Comparison of ENCODE assay signal across 9 cellular contexts in the genomic region with DNA sequence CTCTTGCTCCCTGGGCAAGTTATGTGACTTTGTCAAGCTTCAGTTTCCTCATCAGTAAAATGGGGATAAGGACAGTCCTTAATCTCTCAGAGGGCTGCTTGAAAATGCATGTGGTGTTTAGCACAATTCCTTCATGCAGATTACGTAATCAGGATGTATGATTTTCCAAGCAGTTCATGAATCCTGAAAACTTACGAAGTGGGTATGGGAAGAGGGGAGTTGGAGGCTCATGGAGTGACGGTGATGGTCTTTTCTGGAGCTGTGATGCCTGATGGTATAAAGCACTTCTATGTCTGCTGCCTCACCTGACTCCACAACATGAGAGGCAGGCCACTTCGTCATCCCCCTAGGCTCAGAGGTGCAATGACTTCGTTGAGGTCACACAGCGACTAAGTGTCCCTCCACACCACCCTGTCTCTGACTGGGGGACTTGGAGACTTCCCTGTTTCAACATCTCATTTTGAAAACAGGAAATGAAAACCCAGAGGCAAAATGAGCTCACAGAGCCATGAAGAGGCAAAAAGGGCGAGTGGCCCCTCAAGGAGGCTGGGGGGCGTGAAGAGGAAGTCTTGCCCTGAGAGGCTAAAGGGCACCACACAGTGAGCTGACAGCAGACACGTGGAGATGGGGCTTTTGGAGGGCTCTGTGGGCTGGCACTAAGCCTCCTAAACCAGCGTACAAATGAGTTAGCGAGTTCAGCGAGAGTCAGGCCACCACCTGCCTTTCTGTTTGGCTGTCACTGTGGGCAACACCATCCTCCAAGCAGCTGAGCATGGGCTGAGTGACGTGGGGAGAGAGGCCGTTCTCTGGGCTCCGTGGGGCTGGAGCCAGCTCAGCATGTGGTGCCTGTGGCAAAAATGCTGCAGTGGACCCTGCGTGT. TPM values are rescaled to one million over a fixed set of nuclear protein-coding genes. Genes with fewer than 3 reads are reported as not detected.
A peak's percentile ranks its signal among the peaks of the same experiment; 100 is the strongest.
DNase-seq lines count a peak whose midpoint lies in the region; ATAC-seq, FAIRE-seq and TF ChIP-seq lines count a peak whose summit lies in the region.
"Had no signal": no experiment of that assay in that cellular context is flagged by ENCODE, and none has a peak within 500 bp of the region (broad histone marks: within the 10 kb centered on the region; RNA-seq: fewer than 3 reads in every experiment).

No MANE protein-coding gene starts in this region.

- POLR2A ChIA-PET in K562 (lab: Yijun Ruan, JAX): interaction anchor here (0.5 to 3.8 kb wide), 6 partner anchors 8 to 543 kb away, joined by 3 to 26 read pairs (median 6); no protein-coding TSS in a partner anchor

- no peak overlapping the region for H3K4me2 ChIP-seq in K562 (ENCODE audit: insufficient read depth, low read length)

- TF ChIP-seq EP300 in K562 (IDR thresholded peaks at IDR 0.05; ENCODE audit: low read length): no peak

- no peaks in the 10 kb centered on the region for H3K79me2 ChIP-seq in K562 (ENCODE audit: control insufficient read depth, insufficient read depth, low read length)

- peaks cover 0 to 3% of the 10 kb centered on the region in 2 experiments; a peak in 2 of 5 replicates for H3K4me1 ChIP-seq in K562 (replicated peaks in 1 of 2; ENCODE audit: control insufficient read depth in 2 of 2, insufficient read depth in 2 of 2, low read length in 2 of 2)
- H3K4me1 ChIP-seq: ascending aorta had no signal

- DNase-seq in GDM1 (lab: John Stamatoyannopoulos, UW): peak; percentile 68
- no peak for DNase-seq in K562 (ENCODE audit: extremely low read depth in 1 of 4, low spot score in 3 of 4)
- DNase-seq in stimulated activated CD8-positive, alpha-beta memory T cell treated with anti-CD3 and anti-CD28 coated beads, Interleukin-4, amount 100 ng/mL, for 48 hours: peak; percentile 46
- no peak for DNase-seq in HuH-7.5 (ENCODE audit: low spot score)
- DNase-seq in NCI-H146 (lab: John Stamatoyannopoulos, UW): no peak
- DNase-seq in effector CD4-positive, alpha-beta T cell: no peak

- H3K27ac ChIP-seq in K562 (ENCODE audit: extremely low read depth, low read depth, low read length): no peak overlapping the region
- H3K27ac ChIP-seq: ascending aorta had no signal

- TF ChIP-seq RAD21 in K562 (CRISPR knock-in tag; conservative IDR thresholded peaks at IDR 0.05 in 1 of 2, IDR thresholded peaks at IDR 0.05 in 1 of 2): no peak

- no peak overlapping the region for H2AFZ ChIP-seq in K562 (ENCODE audit: low read depth, low read length)

- CTCF ChIA-PET in K562 (lab: Yijun Ruan, JAX; ENCODE audit: low intra/inter-chr PET ratio): no interaction called here

- ATAC-seq in GM19452 (IDR thresholded peaks at IDR 0.05; ENCODE audit: unreplicated experiment) (peak; percentile 59), HG03521 (IDR thresholded peaks at IDR 0.05; ENCODE audit: unreplicated experiment) (peak; percentile 61), K562 (no peak)

- TF ChIP-seq POLR2A in K562 (conservative IDR thresholded peaks at IDR 0.05): no peak

- H4K20me1 ChIP-seq in K562 (replicated peaks; ENCODE audit: control insufficient read depth, insufficient read depth, low read length): 0 out of 2 replicates have a peak, but pooled peaks cover 4% of the 10 kb centered on the region

- intact Hi-C loops in K562 (cut with micrococcal nuclease): loop anchor here (10.0 kb wide), 1 partner anchor 55 kb away; no protein-coding TSS in a partner anchor

- H3K27me3 ChIP-seq in K562 (ENCODE audit: control insufficient read depth in 2 of 2, insufficient read depth in 2 of 2, low read length in 2 of 2): no peaks in the 10 kb centered on the region
- H3K27me3 ChIP-seq: ascending aorta had no signal

- BruUV-seq in K562 (replicated peaks; lab: Mats Ljungman, UMichigan): no TSS peak

- peak overlapping the region in 1 of 2 experiments; percentile 26; a peak in 1 of 4 replicates for H3K9ac ChIP-seq in K562 (ENCODE audit: insufficient read depth in 1 of 2, low read depth in 2 of 2, low read length in 2 of 2)

- FAIRE-seq in K562 (lab: Jason Lieb, UNC): no peak

- no peaks in the 10 kb centered on the region for H3K9me1 ChIP-seq in K562 (ENCODE audit: control insufficient read depth, insufficient read depth, low read length)

- WGBS in K562 (ENCODE audit: insufficient coverage, low coverage, missing lambda C conversion rate): 90% methylated on average over 11 of the region's 16 CpGs

- in situ Hi-C loops in K562 (cut with MboI): no loop called here

- H3K4me3 ChIP-seq in K562: no peak overlapping the region
- H3K4me3 ChIP-seq: ascending aorta had no signal

- TF ChIP-seq CTCF in K562 (IDR thresholded peaks at IDR 0.05 in 2 of 3, conservative IDR thresholded peaks at IDR 0.05 in 1 of 3; ENCODE audit: insufficient read depth in 2 of 3, low read depth in 1 of 3, low read length in 3 of 3): no peak

- H3K36me3 ChIP-seq in K562 (ENCODE audit: control insufficient read depth, insufficient read depth, low read length): peaks cover 89% of the 10 kb centered on the region; the same call in 2 of the 3 replicates

- H3K9me3 ChIP-seq in K562 (replicated peaks; ENCODE audit: control insufficient read depth, insufficient read depth, low read depth, low read length): no peaks in the 10 kb centered on the region
- H3K9me3 ChIP-seq: ascending aorta had no signal

TF ChIP-seq in K562, 482 proteins besides CTCF, POLR2A, EP300 and RAD21:
- peak; percentile 67 for TF ChIP-seq CEBPB (tag; IDR thresholded peaks at IDR 0.05)
- 0 out of 2 replicates have a peak, but pooled peaks have one; percentile 27 for TF ChIP-seq POLR2G (IDR thresholded peaks at IDR 0.05; ENCODE audit: low read depth, low read length)
- no peak for TF ChIP-seq CEBPG (CRISPR knock-in tag; IDR thresholded peaks at IDR 0.05)
- TF ChIP-seq CEBPG (tag; conservative IDR thresholded peaks at IDR 0.05 in 1 of 2, IDR thresholded peaks at IDR 0.05 in 1 of 2): peak in 1 of 2 experiments; percentile 41; a peak in 1 of 4 replicates
- TF ChIP-seq, protein P1, sequence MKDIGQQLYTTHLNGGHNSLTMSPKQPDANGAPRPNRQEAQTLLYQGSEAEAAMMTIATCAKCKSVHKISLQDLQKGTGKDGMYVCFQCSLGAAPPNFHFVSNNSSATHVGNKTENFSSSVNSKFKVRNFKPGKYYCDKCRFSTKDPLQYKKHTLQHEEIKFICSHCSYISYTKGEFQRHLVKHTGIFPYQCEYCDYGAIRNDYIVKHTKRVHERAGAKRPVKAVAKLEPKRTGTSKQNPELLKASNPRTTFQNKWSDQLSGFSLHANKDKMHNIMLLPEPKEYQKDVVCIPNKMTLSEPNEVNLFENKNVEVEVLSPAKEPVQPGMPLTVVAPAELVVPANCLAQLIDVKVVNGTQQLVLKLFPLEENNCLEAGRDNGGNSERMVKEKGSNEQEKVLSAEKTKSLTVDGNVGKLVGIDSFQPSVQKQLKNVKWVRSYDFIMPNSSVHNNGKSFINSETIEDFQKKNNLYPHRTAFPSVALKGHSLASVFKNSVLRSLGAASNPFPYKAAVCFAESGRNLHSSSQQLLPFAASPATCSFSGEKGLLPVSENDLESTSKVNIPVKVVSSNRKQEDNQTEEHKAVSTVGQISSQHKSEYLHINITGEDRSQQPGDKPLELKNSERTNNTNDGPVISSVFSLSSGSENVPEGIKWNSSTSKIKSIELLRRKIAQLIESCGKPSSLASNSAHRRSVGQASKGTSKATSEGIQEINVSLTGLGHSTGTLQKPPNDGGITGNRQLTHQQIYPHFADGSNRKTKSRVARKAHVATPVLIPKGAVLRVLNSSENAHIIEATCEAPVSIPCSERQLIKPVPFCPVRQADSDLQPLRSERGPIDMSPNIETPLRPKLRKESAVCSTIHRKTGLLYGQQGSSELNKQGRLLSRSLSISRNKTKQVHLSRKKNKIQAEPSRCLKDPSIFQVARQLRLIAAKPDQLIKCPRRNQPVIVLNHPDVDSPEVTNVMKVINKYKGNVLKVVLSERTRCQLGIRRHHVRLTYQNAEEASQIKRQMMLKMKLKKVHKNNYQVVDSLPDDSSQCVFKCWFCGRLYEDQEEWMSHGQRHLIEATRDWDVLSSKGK (CRISPR knock-in tag; IDR thresholded peaks at IDR 0.05): no peak

RNA-seq across cellular contexts. Expression of a gene that starts 10.1 kb away (rescaled TPM):
- 102 and 198 TPM in 2 replicates for total RNA-seq in K562 (2011; cell fraction: chromatin; rRNA removed; ENCODE audit: low replicate concordance)
- total RNA-seq in K562 (2011; cell fraction: nucleolus; rRNA removed): 132 and 145 TPM in 2 replicates
- 131 and 138 TPM in 2 replicates for total RNA-seq in K562 (2011; cell fraction: nucleoplasm; rRNA removed)
- total RNA-seq in K562 (2014; rRNA removed) (102 and 119 TPM in 2 replicates), K562 (2014; rRNA removed; fragmentation: Illumina TruSeq; extraction: Trizol) (35.3 and 53.6 TPM in 2 replicates), K562 (2015; rRNA removed; fragmentation: Illumina TruSeq; extraction: Trizol) (64.2 and 66.9 TPM in 2 replicates), K562 (2021) (173 and 180 TPM in 2 replicates)
- polyA plus RNA-seq in K562 (2011; rRNA removed) (66.1 and 116 TPM in 2 replicates), K562 (2014; fragmentation: Illumina TruSeq; extraction: Trizol) (65.1 and 91.4 TPM in 2 replicates), K562 (2014; fragmentation: Nextera tagmentation; extraction: Ambion mirVana) (10 to 100 TPM in 1 of 2 experiments, 1 to 10 TPM in 1; 5.6 to 11.8 TPM), K562 (2014; rRNA removed) (72.4 and 73.5 TPM in 2 replicates)
- polyA plus RNA-seq in K562 (2011; cell fraction: cytosol; rRNA removed): 55.6 and 87.5 TPM in 2 replicates
- 193 and 217 TPM in 2 replicates for polyA plus RNA-seq in K562 (2011; cell fraction: nucleus; rRNA removed)
- polyA plus RNA-seq in K562 (2012): 118 and 169 TPM in 2 replicates
- 76.7 and 97.6 TPM in 2 replicates for polyA minus RNA-seq in K562 (2011; rRNA and poly(A)+ RNA removed)
- polyA minus RNA-seq in K562 (2011; cell fraction: cytosol; rRNA and poly(A)+ RNA removed): 111 and 112 TPM in 2 replicates
- polyA minus RNA-seq in K562 (2011; cell fraction: nucleus; rRNA and poly(A)+ RNA removed): 71.9 and 112 TPM in 2 replicates

RNA-seq across cellular contexts. Expression of a gene that starts 29.1 kb away (rescaled TPM):
- total RNA-seq in K562 (2011; cell fraction: chromatin; rRNA removed; ENCODE audit: low replicate concordance): not detected in 2 replicates
- not detected in 2 replicates for total RNA-seq in K562 (2011; cell fraction: nucleolus; rRNA removed)
- not detected in 2 replicates for total RNA-seq in K562 (2011; cell fraction: nucleoplasm; rRNA removed)
- not detected in 2 replicates for total RNA-seq in K562 (2014; rRNA removed)
- not detected in 2 replicates for total RNA-seq in K562 (2014; rRNA removed; fragmentation: Illumina TruSeq; extraction: Trizol)
- not detected in 2 replicates for total RNA-seq in K562 (2015; rRNA removed; fragmentation: Illumina TruSeq; extraction: Trizol)
- total RNA-seq in K562 (2021): 0.20 TPM in 1 of 2 replicates, not detected in the other
- polyA plus RNA-seq in K562 (2011; rRNA removed): 0.05 TPM in 1 of 2 replicates, not detected in the other
- 0.04 and 0.21 TPM in 2 replicates for polyA plus RNA-seq in K562 (2011; cell fraction: cytosol; rRNA removed)
- polyA plus RNA-seq in K562 (2011; cell fraction: nucleus; rRNA removed): not detected in 2 replicates
- polyA plus RNA-seq in K562 (2012): not detected in 2 replicates
- not detected in 2 replicates for polyA plus RNA-seq in K562 (2014; fragmentation: Illumina TruSeq; extraction: Trizol)
- polyA plus RNA-seq in K562 (2014; fragmentation: Nextera tagmentation; extraction: Ambion mirVana): not detected
- not detected in 2 replicates for polyA plus RNA-seq in K562 (2014; rRNA removed)
- polyA minus RNA-seq in K562 (2011; rRNA and poly(A)+ RNA removed): not detected in 2 replicates
- polyA minus RNA-seq in K562 (2011; cell fraction: cytosol; rRNA and poly(A)+ RNA removed): not detected in 2 replicates
- polyA minus RNA-seq in K562 (2011; cell fraction: nucleus; rRNA and poly(A)+ RNA removed): not detected in 2 replicates

Comparison
In these comparisons a context has a peak if more than half of its experiments do, and no peak if none do; other contexts are left out.
1. DNase-seq: peak in GDM1 (single experiment) and stimulated activated CD8-positive, alpha-beta memory T cell treated with anti-CD3 and anti-CD28 coated beads, Interleukin-4, amount 100 ng/mL, for 48 hours (single experiment); none in K562 (0 of 4), HuH-7.5 (single experiment), NCI-H146 (single experiment) and effector CD4-positive, alpha-beta T cell (single experiment).